9 cellular contexts compared by ENCODE assay signal in genomic region chr5:175464414-175465233, GRCh38. TPM values are rescaled to one million over a fixed set of nuclear protein-coding genes. Genes with fewer than 3 reads are reported as not detected.
A peak's percentile ranks its signal among the peaks of the same experiment; 100 is the strongest.
DNase-seq lines count a peak whose midpoint lies in the region; ATAC-seq, FAIRE-seq and TF ChIP-seq lines count a peak whose summit lies in the region.
"Had no signal": no experiment of that assay in that cellular context is flagged by ENCODE, and none has a peak within 500 bp of the region (broad histone marks: within the 10 kb centered on the region; RNA-seq: fewer than 3 reads in every experiment).

No MANE protein-coding gene starts in this region.

- POLR2A ChIA-PET in K562 (lab: Yijun Ruan, JAX) = interaction anchor here (0.5 to 1.4 kb wide), 4 partner anchors 12 to 52 kb away, joined by 3 to 6 read pairs (median 4); partner anchors contain the start of gene SFXN1

- peaks cover 16 to 41% of the 10 kb centered on the region in 2 experiments for H3K27me3 ChIP-seq in K562 (ENCODE audit: control insufficient read depth in 2 of 2, insufficient read depth in 2 of 2, low read length in 2 of 2)

- no TSS peak for BruUV-seq in K562 (replicated peaks; lab: Mats Ljungman, UMichigan)

- TF ChIP-seq CTCF in K562 (IDR thresholded peaks at IDR 0.05 in 2 of 3, conservative IDR thresholded peaks at IDR 0.05 in 1 of 3; ENCODE audit: insufficient read depth in 2 of 3, low read depth in 1 of 3, low read length in 3 of 3) = peak; percentile 56 to 75 (median 67)

- H3K9ac ChIP-seq in K562 (ENCODE audit: insufficient read depth in 1 of 2, low read depth in 2 of 2, low read length in 2 of 2) = no peak overlapping the region

- in situ Hi-C loops in K562 (cut with MboI) = no loop called here

- no peaks in the 10 kb centered on the region for H3K9me1 ChIP-seq in K562 (ENCODE audit: control insufficient read depth, insufficient read depth, low read length)

- DNase-seq in Right ventricle myocardium superior = no peak
- no peak for DNase-seq in Right ventricle myocardium inferior (ENCODE audit: missing footprints)
- peak; percentile 56 for DNase-seq in NCI-H1092 treated with DMSO at 0.1 percent for 48 hours (lab: John Stamatoyannopoulos, UW)
- peak; percentile 10 for DNase-seq in T-helper 22 cell (ENCODE audit: low read depth)
- DNase-seq in K562 (ENCODE audit: extremely low read depth in 1 of 4, low spot score in 3 of 4) = peak; percentile 45 to 59 (median 56)
- peak; percentile 86 for DNase-seq in left kidney (ENCODE audit: low read depth, low spot score)
- peak; percentile 45 for DNase-seq in stimulated activated CD8-positive, alpha-beta memory T cell treated with anti-CD3 and anti-CD28 coated beads, Interleukin-12 subunit alpha, Interleukin-12 subunit beta, amount 100 ng/mL, for 1 hour (ENCODE audit: low read depth)

- H3K79me2 ChIP-seq in K562 (ENCODE audit: control insufficient read depth, insufficient read depth, low read length) = no peaks in the 10 kb centered on the region

- no peak for TF ChIP-seq EP300 in K562 (IDR thresholded peaks at IDR 0.05; ENCODE audit: low read length)

- no peak for TF ChIP-seq POLR2A in K562 (conservative IDR thresholded peaks at IDR 0.05)

- intact Hi-C loops in Right ventricle myocardium superior (cut with DNase I) (no loop called here), Right ventricle myocardium inferior (cut with DNase I) (loop anchor here (10.0 kb wide), 1 partner anchor 1050 kb away; no protein-coding TSS in a partner anchor), K562 (cut with micrococcal nuclease) (loop anchor here (5.0 kb wide), 1 partner anchor 512 kb away; no protein-coding TSS in a partner anchor)

- TF ChIP-seq RAD21 in K562 (CRISPR knock-in tag; conservative IDR thresholded peaks at IDR 0.05 in 1 of 2, IDR thresholded peaks at IDR 0.05 in 1 of 2) = no peak

- H3K4me1 ChIP-seq in K562 (replicated peaks in 1 of 2; ENCODE audit: control insufficient read depth in 2 of 2, insufficient read depth in 2 of 2, low read length in 2 of 2) = no peaks in the 10 kb centered on the region

- peak; percentile 95 for FAIRE-seq in K562 (lab: Jason Lieb, UNC)

- CTCF ChIA-PET in K562 (lab: Yijun Ruan, JAX; ENCODE audit: low intra/inter-chr PET ratio) = no interaction called here

- no peaks in the 10 kb centered on the region for H3K36me3 ChIP-seq in K562 (ENCODE audit: control insufficient read depth, insufficient read depth, low read length)

- H3K9me3 ChIP-seq in K562 (replicated peaks; ENCODE audit: control insufficient read depth, insufficient read depth, low read depth, low read length) = no peaks in the 10 kb centered on the region

- H3K4me3 ChIP-seq in K562 = no peak overlapping the region

- H4K20me1 ChIP-seq in K562 (replicated peaks; ENCODE audit: control insufficient read depth, insufficient read depth, low read length) = no peaks in the 10 kb centered on the region

- ATAC-seq in Right ventricle myocardium superior (ENCODE audit: poor library complexity) = peak; percentile 52
- no peak for ATAC-seq in Right ventricle myocardium inferior
- ATAC-seq in HG02642 (IDR thresholded peaks at IDR 0.05; ENCODE audit: poor library complexity, unreplicated experiment) = peak; percentile 98
- ATAC-seq in K562 = peak; percentile 97

- H3K4me2 ChIP-seq in K562 (ENCODE audit: insufficient read depth, low read length) = no peak overlapping the region

- WGBS in K562 (ENCODE audit: insufficient coverage, low coverage, missing lambda C conversion rate) = 8% methylated on average over 10 of the region's 10 CpGs

- no peak overlapping the region for H2AFZ ChIP-seq in K562 (ENCODE audit: low read depth, low read length)

- H3K27ac ChIP-seq in K562 (ENCODE audit: extremely low read depth, low read depth, low read length) = no peak overlapping the region

TF ChIP-seq in K562, 482 proteins besides CTCF, POLR2A, EP300 and RAD21:
- TF ChIP-seq ZC3H8 (IDR thresholded peaks at IDR 0.05) (no peak), CEBPG (CRISPR knock-in tag; IDR thresholded peaks at IDR 0.05) (0 out of 2 replicates have a peak, but pooled peaks have one; percentile 60), CEBPG (tag; conservative IDR thresholded peaks at IDR 0.05 in 1 of 2, IDR thresholded peaks at IDR 0.05 in 1 of 2) (peak; percentile 73 to 98), TCF7 (IDR thresholded peaks at IDR 0.05; ENCODE audit: borderline replicate concordance) (no peak), ZFP30 (CRISPR knock-in tag; IDR thresholded peaks at IDR 0.05; ENCODE audit: borderline replicate concordance) (no peak), ZNF282 (CRISPR knock-in tag; IDR thresholded peaks at IDR 0.05) (0 out of 2 replicates have a peak, but pooled peaks have one; percentile 40), SMC3 (conservative IDR thresholded peaks at IDR 0.05; ENCODE audit: insufficient read depth, low read depth, low read length) (0 out of 2 replicates have a peak, but pooled peaks have one; percentile 19), CEBPB (tag; IDR thresholded peaks at IDR 0.05) (peak; percentile 96), CREBBP (IDR thresholded peaks at IDR 0.05; ENCODE audit: low read depth, low read length) (no peak)

RNA-seq across cellular contexts. Expression of gene SFXN1, which starts 13.7 kb away (rescaled TPM):
- total RNA-seq in Right ventricle myocardium superior = 28.7 TPM
- total RNA-seq in Right ventricle myocardium inferior = 34.5 TPM
- 132 and 237 TPM in 2 replicates for total RNA-seq in K562 (2011; cell fraction: chromatin; rRNA removed; ENCODE audit: low replicate concordance)
- 53.5 and 61.5 TPM in 2 replicates for total RNA-seq in K562 (2011; cell fraction: nucleolus; rRNA removed)
- 121 and 188 TPM in 2 replicates for total RNA-seq in K562 (2011; cell fraction: nucleoplasm; rRNA removed)
- 109 and 113 TPM in 2 replicates for total RNA-seq in K562 (2014; rRNA removed)
- total RNA-seq in K562 (2014; rRNA removed; fragmentation: Illumina TruSeq; extraction: Trizol) = 128 and 129 TPM in 2 replicates
- 112 and 113 TPM in 2 replicates for total RNA-seq in K562 (2015; rRNA removed; fragmentation: Illumina TruSeq; extraction: Trizol)
- total RNA-seq in K562 (2021) = 141 and 147 TPM in 2 replicates
- 227 and 261 TPM in 2 replicates for polyA plus RNA-seq in K562 (2011; rRNA removed)
- 191 and 230 TPM in 2 replicates for polyA plus RNA-seq in K562 (2011; cell fraction: cytosol; rRNA removed)
- 171 and 185 TPM in 2 replicates for polyA plus RNA-seq in K562 (2011; cell fraction: nucleus; rRNA removed)
- polyA plus RNA-seq in K562 (2012) = 80.2 and 143 TPM in 2 replicates
- polyA plus RNA-seq in K562 (2014; fragmentation: Illumina TruSeq; extraction: Trizol) = 190 and 197 TPM in 2 replicates
- polyA plus RNA-seq in K562 (2014; fragmentation: Nextera tagmentation; extraction: Ambion mirVana) = 10 to 100 TPM; 31.8 to 34.0 TPM
- 83.1 and 101 TPM in 2 replicates for polyA plus RNA-seq in K562 (2014; rRNA removed)
- polyA minus RNA-seq in K562 (2011; rRNA and poly(A)+ RNA removed) = 473 and 585 TPM in 2 replicates
- 144 and 181 TPM in 2 replicates for polyA minus RNA-seq in K562 (2011; cell fraction: cytosol; rRNA and poly(A)+ RNA removed)
- polyA minus RNA-seq in K562 (2011; cell fraction: nucleus; rRNA and poly(A)+ RNA removed) = 52.8 and 105 TPM in 2 replicates

RNA-seq across cellular contexts. Expression of gene DRD1, which starts 20.6 kb away (rescaled TPM):
- total RNA-seq in Right ventricle myocardium superior (not detected), Right ventricle myocardium inferior (not detected), K562 (2014; rRNA removed) (not detected in 2 replicates), K562 (2014; rRNA removed; fragmentation: Illumina TruSeq; extraction: Trizol) (not detected in 2 replicates), K562 (2015; rRNA removed; fragmentation: Illumina TruSeq; extraction: Trizol) (not detected in 2 replicates), K562 (2021) (not detected in 2 replicates)
- total RNA-seq in K562 (2011; cell fraction: chromatin; rRNA removed; ENCODE audit: low replicate concordance) = not detected in 2 replicates
- total RNA-seq in K562 (2011; cell fraction: nucleolus; rRNA removed) = not detected in 2 replicates
- not detected in 2 replicates for total RNA-seq in K562 (2011; cell fraction: nucleoplasm; rRNA removed)
- polyA plus RNA-seq in K562 (2011; rRNA removed) (not detected in 2 replicates), K562 (2014; fragmentation: Illumina TruSeq; extraction: Trizol) (not detected in 2 replicates), K562 (2014; fragmentation: Nextera tagmentation; extraction: Ambion mirVana) (not detected), K562 (2014; rRNA removed) (not detected in 2 replicates)
- not detected in 2 replicates for polyA plus RNA-seq in K562 (2011; cell fraction: cytosol; rRNA removed)
- polyA plus RNA-seq in K562 (2011; cell fraction: nucleus; rRNA removed) = not detected in 2 replicates
- polyA plus RNA-seq in K562 (2012) = not detected in 2 replicates
- polyA minus RNA-seq in K562 (2011; rRNA and poly(A)+ RNA removed) = not detected in 2 replicates
- polyA minus RNA-seq in K562 (2011; cell fraction: cytosol; rRNA and poly(A)+ RNA removed) = not detected in 2 replicates
- not detected in 2 replicates for polyA minus RNA-seq in K562 (2011; cell fraction: nucleus; rRNA and poly(A)+ RNA removed)
- total RNA-seq: pulmonary artery endothelial cell had no signal

Comparison
In these comparisons a context has a peak if more than half of its experiments do, and no peak if none do; other contexts are left out.
1. DNase-seq: peak in NCI-H1092 treated with DMSO at 0.1 percent for 48 hours (single experiment), T-helper 22 cell (single experiment), K562 (4 of 4), left kidney (single experiment) and stimulated activated CD8-positive, alpha-beta memory T cell treated with anti-CD3 and anti-CD28 coated beads, Interleukin-12 subunit alpha, Interleukin-12 subunit beta, amount 100 ng/mL, for 1 hour (single experiment); none in Right ventricle myocardium superior (single experiment) and Right ventricle myocardium inferior (single experiment).